4 cellular contexts compared by ENCODE assay signal in genomic region chr4:9547470-9547869, GRCh38.
A peak's percentile ranks its signal among the peaks of the same experiment; 100 is the strongest.
DNase-seq lines count a peak whose midpoint lies in the region; ATAC-seq, FAIRE-seq and TF ChIP-seq lines count a peak whose summit lies in the region.
"Not testable (repeated sequence)": the region's sequence is repeated elsewhere in the genome, so short reads cannot be mapped to it uniquely, and the experiment has no call there.

No MANE protein-coding gene starts in this region.

- CTCF ChIA-PET in HEK293 (lab: Yijun Ruan, JAX), result not testable (repeated sequence)

- H3K4me1 Mint-ChIP-seq in GM23338, result peaks cover 53% of the 10 kb centered on the region
- not testable (repeated sequence) for H3K4me1 Mint-ChIP-seq in activated CD4-positive, alpha-beta T cell treated with anti-CD3 and anti-CD28 coated beads, Interleukin-2, amount 10 ng/mL, durations not matched to agents 24 days and 14 days

- not testable (repeated sequence) for H3K36me3 ChIP-seq in GM23338 (ENCODE audit: insufficient read depth); HEK293 (ENCODE audit: control insufficient read depth in 2 of 2, insufficient read depth in 1 of 2, low read length in 2 of 2); bronchial epithelial cell (ENCODE audit: control insufficient read depth, insufficient read depth, low read length)

- not testable (repeated sequence) for H3K27me3 ChIP-seq in GM23338 (ENCODE audit: insufficient read depth); bronchial epithelial cell (ENCODE audit: control insufficient read depth, insufficient read depth, low read length)

- H3K27ac ChIP-seq in GM23338 (ENCODE audit: low read depth); HEK293 (ENCODE audit: extremely low read depth, low read depth, low read length): not testable (repeated sequence)

- intact Hi-C loops in activated CD4-positive, alpha-beta T cell treated with anti-CD3 and anti-CD28 coated beads, Interleukin-2, amount 10 ng/mL, durations not matched to agents 24 days and 14 days (cut with micrococcal nuclease), result not testable (repeated sequence)

- peak overlapping the region; percentile 71; the same call in 1 of the 2 replicates for H3K27ac Mint-ChIP-seq in GM23338
- H3K27ac Mint-ChIP-seq in activated CD4-positive, alpha-beta T cell treated with anti-CD3 and anti-CD28 coated beads, Interleukin-2, amount 10 ng/mL, durations not matched to agents 24 days and 14 days, result peak overlapping the region; percentile 17

- not testable (repeated sequence) for ATAC-seq in GM23338

- not testable (repeated sequence) for H3K9me3 Mint-ChIP-seq in GM23338; activated CD4-positive, alpha-beta T cell treated with anti-CD3 and anti-CD28 coated beads, Interleukin-2, amount 10 ng/mL, durations not matched to agents 24 days and 14 days

- peaks cover 17% of the 10 kb centered on the region for H3K4me1 ChIP-seq in GM23338 (ENCODE audit: insufficient read depth)
- not testable (repeated sequence) for H3K4me1 ChIP-seq in HEK293 (ENCODE audit: control insufficient read depth, insufficient read depth, low read length)

- POLR2A ChIA-PET in HEK293 (lab: Yijun Ruan, JAX), result not testable (repeated sequence)

- not testable (repeated sequence) for DNase-seq in GM23338 (ENCODE audit: low spot score); activated CD4-positive, alpha-beta T cell treated with anti-CD3 and anti-CD28 coated beads, Interleukin-2, amount 10 ng/mL, durations not matched to agents 24 days and 14 days; bronchial epithelial cell (ENCODE audit: low read depth)

- peaks cover 12% of the 10 kb centered on the region for H3K27me3 Mint-ChIP-seq in GM23338 (ENCODE audit: insufficient read depth, low read depth, poor library complexity)
- not testable (repeated sequence) for H3K27me3 Mint-ChIP-seq in activated CD4-positive, alpha-beta T cell treated with anti-CD3 and anti-CD28 coated beads, Interleukin-2, amount 10 ng/mL, durations not matched to agents 24 days and 14 days

- not testable (repeated sequence) for H3K9me2 ChIP-seq in GM23338 (ENCODE audit: insufficient read depth)

- TF ChIP-seq CTCF in GM23338 (conservative IDR thresholded peaks at IDR 0.05; ENCODE audit: low read depth in 2 of 2); HEK293 (tag by site-specific recombination; IDR thresholded peaks at IDR 0.05); bronchial epithelial cell (IDR thresholded peaks at IDR 0.05; ENCODE audit: insufficient read depth, low read length, severe bottlenecking): not testable (repeated sequence)

- H3F3A ChIP-seq in GM23338 (replicated peaks; ENCODE audit: low read depth), result not testable (repeated sequence)

- not testable (repeated sequence) for H3K4me3 Mint-ChIP-seq in GM23338; activated CD4-positive, alpha-beta T cell treated with anti-CD3 and anti-CD28 coated beads, Interleukin-2, amount 10 ng/mL, durations not matched to agents 24 days and 14 days

- not testable (repeated sequence) for H2AFZ ChIP-seq in GM23338

- H3K9me3 ChIP-seq in HEK293 (ENCODE audit: control insufficient read depth, insufficient read depth, low read depth, low read length), result not testable (repeated sequence)

- peak; percentile 7 for FAIRE-seq in bronchial epithelial cell (lab: Jason Lieb, UNC)

- peaks cover 13% of the 10 kb centered on the region; the same call in 2 of the 3 replicates for H3K36me3 Mint-ChIP-seq in GM23338 (ENCODE audit: low read depth)
- H3K36me3 Mint-ChIP-seq in activated CD4-positive, alpha-beta T cell treated with anti-CD3 and anti-CD28 coated beads, Interleukin-2, amount 10 ng/mL, durations not matched to agents 24 days and 14 days (ENCODE audit: low read depth), result not testable (repeated sequence)

- not testable (repeated sequence) for H4K20me1 ChIP-seq in GM23338 (replicated peaks; ENCODE audit: insufficient read depth)

- not testable (repeated sequence) for H3K4me3 ChIP-seq in GM23338; HEK293 (ENCODE audit: low read depth, low read length); bronchial epithelial cell (ENCODE audit: low read depth, low read length)

- H3K4me2 ChIP-seq in GM23338, result not testable (repeated sequence)

- peaks cover 10% of the 10 kb centered on the region; the same call in 1 of the 2 replicates for H3K79me2 ChIP-seq in GM23338 (replicated peaks; ENCODE audit: insufficient read depth)

TF ChIP-seq in HEK293, 187 proteins besides CTCF, POLR2A, EP300 and RAD21:
- TF ChIP-seq EGR2 (tag by site-specific recombination; IDR thresholded peaks at IDR 0.05; ENCODE audit: low read depth) (peak; percentile 100), ZFHX2 (tag by site-specific recombination; conservative IDR thresholded peaks at IDR 0.05) (peak; percentile 91)
TF ChIP-seq in HEK293: peak in this region for 2; not testable (repeated sequence) for 185.
